In genomic region chr2:49005261-49005660, GRCh38 we compare ENCODE assay signal across 28 cellular contexts.
"Had no signal": no experiment of that assay in that cellular context is flagged by ENCODE, and none has a peak within 500 bp of the region (broad histone marks: within the 10 kb centered on the region; RNA-seq: fewer than 3 reads in every experiment).

No MANE protein-coding gene starts in this region.

- H3K27ac ChIP-seq: brain microvascular endothelial cell, coronary artery, esophagus muscularis mucosa, foreskin keratinocyte, gastrocnemius medialis, heart left ventricle, WERI-Rb-1 had no signal

- H3K4me3 ChIP-seq: coronary artery, esophagus muscularis mucosa, gastrocnemius medialis, heart left ventricle had no signal

- ATAC-seq: activated CD4-positive, CD25-positive, alpha-beta regulatory T cell treated with anti-CD3 and anti-CD28 coated beads, Interleukin-2, amount 50 U/mL, for 24 hours; activated CD8-positive, alpha-beta T cell treated with anti-CD3 and anti-CD28 coated beads for 36 hours; activated T-cell treated with anti-CD3 and anti-CD28 coated beads, Interleukin-2, amount 50 U/mL, for 4 hours; activated T-helper 17 cell treated with anti-CD3 and anti-CD28 coated beads, Interleukin-2, amount 50 U/mL, for 72 hours; effector memory CD8-positive, alpha-beta T cell; foreskin keratinocyte; gastrocnemius medialis; heart left ventricle; T-helper 17 cell had no signal

- H3K9me3 ChIP-seq: esophagus muscularis mucosa, gastrocnemius medialis, heart left ventricle had no signal

- H3K36me3 ChIP-seq: brain microvascular endothelial cell, esophagus muscularis mucosa, gastrocnemius medialis, heart left ventricle, WERI-Rb-1 had no signal

- H3K4me1 ChIP-seq: foreskin keratinocyte, gastrocnemius medialis had no signal

- DNase-seq: activated B cell treated with CpG ODN at 0.5 μM for 24 hours; activated CD4-positive, alpha-beta T cell treated with anti-CD3 and anti-CD28 coated beads for 48 hours; activated CD4-positive, alpha-beta T cell treated with anti-CD3 and anti-CD28 coated beads, Interleukin-2, amount 50 U/mL, for 1 hour; activated CD4-positive, alpha-beta T cell treated with anti-CD3 and anti-CD28 coated beads, Interleukin-2, amount 50 U/mL, for 48 hours; activated CD8-positive, alpha-beta memory T cell treated with anti-CD3 and anti-CD28 coated beads for 24 hours; activated CD8-positive, alpha-beta T cell treated with anti-CD3 and anti-CD28 coated beads for 36 hours; activated effector memory CD4-positive, alpha-beta T cell treated with Interleukin-2 at 50 U/mL for 16 hours; activated gamma-delta T cell treated with Interleukin-2 at 50 U/mL for 16 hours; activated naive CD4-positive, alpha-beta T cell treated with anti-CD3 and anti-CD28 coated beads, Interleukin-2, amount 50 U/mL, for 16 hours; activated naive CD4-positive, alpha-beta T cell treated with Interleukin-2 at 50 U/mL for 16 hours; activated T-cell treated with anti-CD3 and anti-CD28 coated beads, Interleukin-2, amount 50 U/mL, for 4 hours; amniotic stem cell; anterior cingulate cortex; brain microvascular endothelial cell; effector CD4-positive, alpha-beta T cell; effector memory CD8-positive, alpha-beta T cell; erythroblast; foreskin keratinocyte; gastrocnemius medialis; glutamatergic neuron; heart left ventricle; T-helper 17 cell; T1000; WERI-Rb-1 had no signal

- H3K27me3 ChIP-seq: brain microvascular endothelial cell, esophagus muscularis mucosa, foreskin keratinocyte, gastrocnemius medialis, heart left ventricle had no signal
